Comparison of ENCODE assay signal across 22 cellular contexts in genomic region chr1:95004013-95004412, GRCh38.
DNase-seq lines count a peak whose midpoint lies in the region; ATAC-seq, FAIRE-seq and TF ChIP-seq lines count a peak whose summit lies in the region.
"Had no signal": no experiment of that assay in that cellular context is flagged by ENCODE, and none has a peak within 500 bp of the region (broad histone marks: within the 10 kb centered on the region; RNA-seq: fewer than 3 reads in every experiment).

No MANE protein-coding gene starts in this region.

- no peak for FAIRE-seq in small intestine (lab: Jason Lieb, UNC)
- FAIRE-seq: A204.1 had no signal

- H3K4me3 Mint-ChIP-seq in GM23338: no peak overlapping the region
- H3K4me3 Mint-ChIP-seq: B cell, CD14-positive monocyte had no signal

- peaks cover 1% of the 10 kb centered on the region for H3K27me3 Mint-ChIP-seq in GM23338 (ENCODE audit: insufficient read depth, low read depth, poor library complexity)
- H3K27me3 Mint-ChIP-seq: B cell had no signal

- H3K27ac Mint-ChIP-seq in GM23338: no peak overlapping the region
- H3K27ac Mint-ChIP-seq: B cell had no signal

- BruUV-seq in HCT116 (replicated peaks; lab: Mats Ljungman, UMichigan): no TSS peak
- BruUV-seq in OCI-LY7 (replicated peaks; lab: Mats Ljungman, UMichigan): no TSS peak

- 89% methylated on average over 7 of the region's 7 CpGs for WGBS in esophagus muscularis mucosa
- 23 to 61% (median 47%) methylated on average over 7 of the region's 7 CpGs for WGBS in small intestine, 3 donors

- no peak for DNase-seq in HCT116 (ENCODE audit: low read depth, low spot score)
- DNase-seq in OCI-LY7 (ENCODE audit: low spot score): peak; percentile 3
- peak; percentile 14 for DNase-seq in esophagus muscularis mucosa (ENCODE audit: extremely low spot score)
- peak; percentile 80 for DNase-seq in small intestine
- no peak for DNase-seq in GM23338 (ENCODE audit: low spot score)
- no peak for DNase-seq in RPMI8226
- DNase-seq: Kasumi-1, NCI-H1417, NCI-H187, NCI-H2227 treated with DMSO at 0.1 percent for 48 hours, NCI-H510A, NCI-H748 treated with DMSO at 0.1 percent for 48 hours, PC-3, SIG-M5, SK-N-SH had no signal

- H3K79me2 ChIP-seq in HCT116 (ENCODE audit: insufficient read depth, low read length) (no peaks in the 10 kb centered on the region), OCI-LY7 (ENCODE audit: insufficient read depth, low read depth, low read length) (no peaks in the 10 kb centered on the region), GM23338 (replicated peaks; ENCODE audit: insufficient read depth) (no peaks in the 10 kb centered on the region)

- H3K4me2 ChIP-seq in HCT116 (ENCODE audit: low read length): peak overlapping the region; percentile 20; the same call in 1 of the 2 replicates
- no peak overlapping the region for H3K4me2 ChIP-seq in OCI-LY7 (ENCODE audit: low read length)
- H3K4me2 ChIP-seq in GM23338: no peak overlapping the region

- intact Hi-C loops in HCT116 (cut with micrococcal nuclease) (no loop called here), OCI-LY7 (cut with micrococcal nuclease; ENCODE audit: unreplicated experiment) (no loop called here), esophagus muscularis mucosa (cut with DNase I) (no loop called here)

- no peak for TF ChIP-seq POLR2A in HCT116 (IDR thresholded peaks at IDR 0.05; ENCODE audit: borderline replicate concordance, extremely low read depth, insufficient read depth, insufficient read length)
- TF ChIP-seq POLR2A in esophagus muscularis mucosa (IDR thresholded peaks at IDR 0.05; ENCODE audit: low read depth): no peak

- H3K27me3 ChIP-seq in HCT116 (ENCODE audit: insufficient read depth, low read length): no peaks in the 10 kb centered on the region
- H3K27me3 ChIP-seq in esophagus muscularis mucosa: no peaks in the 10 kb centered on the region
- no peaks in the 10 kb centered on the region for H3K27me3 ChIP-seq in small intestine (ENCODE audit: control insufficient read depth in 2 of 2, insufficient read depth in 2 of 2, low read length in 2 of 2)
- no peaks in the 10 kb centered on the region for H3K27me3 ChIP-seq in GM23338 (ENCODE audit: insufficient read depth)

- ATAC-seq in HCT116 (peak; percentile 47; the same call in 1 of the 2 replicates), GM19397 (IDR thresholded peaks at IDR 0.05; ENCODE audit: unreplicated experiment) (no peak), HG03039 (IDR thresholded peaks at IDR 0.05; ENCODE audit: unreplicated experiment) (no peak), GM23338 (no peak)
- ATAC-seq: PC-3 had no signal

- peaks cover 19% of the 10 kb centered on the region for H3K4me1 Mint-ChIP-seq in GM23338
- H3K4me1 Mint-ChIP-seq: CD14-positive monocyte had no signal

- H3K36me3 ChIP-seq in HCT116 (ENCODE audit: control insufficient read depth in 1 of 2, insufficient read depth in 2 of 2, low read length in 2 of 2) (no peaks in the 10 kb centered on the region), OCI-LY7 (ENCODE audit: insufficient read depth, low read length) (no peaks in the 10 kb centered on the region), esophagus muscularis mucosa (no peaks in the 10 kb centered on the region), small intestine (ENCODE audit: control insufficient read depth in 2 of 2, insufficient read depth in 2 of 2, low read length in 2 of 2) (no peaks in the 10 kb centered on the region), GM23338 (ENCODE audit: insufficient read depth) (no peaks in the 10 kb centered on the region)
- H3K36me3 ChIP-seq: HAP-1 had no signal

- TF ChIP-seq EP300 in esophagus muscularis mucosa (IDR thresholded peaks at IDR 0.05): no peak

- 0 out of 2 replicates have a peak, but pooled peaks cover 2% of the 10 kb centered on the region for H3F3A ChIP-seq in GM23338 (replicated peaks; ENCODE audit: low read depth)

- H4K20me1 ChIP-seq in HCT116 (ENCODE audit: insufficient read depth): no peaks in the 10 kb centered on the region
- no peaks in the 10 kb centered on the region for H4K20me1 ChIP-seq in OCI-LY7 (ENCODE audit: insufficient read depth, low read length)
- no peaks in the 10 kb centered on the region for H4K20me1 ChIP-seq in GM23338 (replicated peaks; ENCODE audit: insufficient read depth)

- no peaks in the 10 kb centered on the region for H3K9me2 ChIP-seq in HCT116 (ENCODE audit: insufficient read depth)
- H3K9me2 ChIP-seq in OCI-LY7 (ENCODE audit: insufficient read depth, low read length): no peaks in the 10 kb centered on the region
- no peaks in the 10 kb centered on the region for H3K9me2 ChIP-seq in GM23338 (ENCODE audit: insufficient read depth)
- H3K9me2 ChIP-seq: SK-N-SH had no signal

- H3K9ac ChIP-seq in HCT116 (ENCODE audit: low read length): no peak overlapping the region
- H3K9ac ChIP-seq: GM23248, SK-N-SH had no signal

- CTCF ChIA-PET in HCT116 (lab: Charles Lee) (no interaction called here), OCI-LY7 (lab: Charles Lee; ENCODE audit: unreplicated experiment) (no interaction called here)

- no peak for TF ChIP-seq CTCF in HCT116 (IDR thresholded peaks at IDR 0.05 in 2 of 3, conservative IDR thresholded peaks at IDR 0.05 in 1 of 3; ENCODE audit: borderline replicate concordance in 1 of 3, insufficient read depth in 1 of 3, low read depth in 2 of 3, low read length in 2 of 3)
- no peak for TF ChIP-seq CTCF in OCI-LY7 (conservative IDR thresholded peaks at IDR 0.05; ENCODE audit: low read length)
- TF ChIP-seq CTCF in esophagus muscularis mucosa (IDR thresholded peaks at IDR 0.05): no peak
- TF ChIP-seq CTCF in GM23338 (conservative IDR thresholded peaks at IDR 0.05; ENCODE audit: low read depth in 2 of 2): no peak

- H3K4me1 ChIP-seq in HCT116 (ENCODE audit: control insufficient read depth in 1 of 2, insufficient read depth in 2 of 2, low read length in 2 of 2) (peaks cover 3 to 18% of the 10 kb centered on the region in 2 experiments; a peak in 3 of 4 replicates), OCI-LY7 (ENCODE audit: insufficient read depth, low read length, poor library complexity, severe bottlenecking) (no peaks in the 10 kb centered on the region), esophagus muscularis mucosa (peaks cover 7 to 22% (median 18%) of the 10 kb centered on the region in 4 donors), small intestine (ENCODE audit: control insufficient read depth in 2 of 2, insufficient read depth in 1 of 2, low read depth in 1 of 2, low read length in 1 of 2) (peaks cover 0 to 3% of the 10 kb centered on the region in 2 donors), GM23338 (ENCODE audit: insufficient read depth) (no peaks in the 10 kb centered on the region)

- no peak overlapping the region for H3K27ac ChIP-seq in HCT116 (ENCODE audit: low read depth, low read length)
- H3K27ac ChIP-seq in OCI-LY7 (ENCODE audit: low read depth, low read length, poor library complexity, severe bottlenecking): no peak overlapping the region
- no peak overlapping the region for H3K27ac ChIP-seq in esophagus muscularis mucosa (replicated peaks in 1 of 4)
- H3K27ac ChIP-seq in small intestine (ENCODE audit: low read depth in 1 of 2, low read length in 1 of 2): peak overlapping the region in 1 of 2 donors; percentile 38
- H3K27ac ChIP-seq in GM23338 (ENCODE audit: low read depth): no peak overlapping the region
- H3K27ac ChIP-seq: GM23248 had no signal

- RAD21 ChIA-PET in HCT116 (lab: Charles Lee; ENCODE audit: low non-redundant PET in 1 of 2, low total read pairs in 2 of 2, uncharacterized antibody in 2 of 2, unreplicated experiment in 2 of 2): interaction anchor here in 1 of 2 experiments (0.7 kb wide), 1 partner anchor 276 kb away, joined by 3 read pairs; no protein-coding TSS in a partner anchor

- H3K9me3 Mint-ChIP-seq in GM23338: no peaks in the 10 kb centered on the region
- H3K9me3 Mint-ChIP-seq: CD14-positive monocyte had no signal

- TF ChIP-seq RAD21 in HCT116 (IDR thresholded peaks at IDR 0.05; ENCODE audit: low read depth): no peak

- no peaks in the 10 kb centered on the region for H3K36me3 Mint-ChIP-seq in GM23338 (ENCODE audit: low read depth)

- H2AFZ ChIP-seq in HCT116 (ENCODE audit: low read depth, low read length, poor library complexity, severe bottlenecking): no peak overlapping the region
- H2AFZ ChIP-seq in OCI-LY7 (ENCODE audit: low read length): no peak overlapping the region
- no peak overlapping the region for H2AFZ ChIP-seq in GM23338
- H2AFZ ChIP-seq: GM23248 had no signal

- H3K9me3 ChIP-seq in HCT116 (ENCODE audit: control insufficient read depth in 1 of 2, insufficient read depth in 1 of 2, low read depth in 1 of 2, low read length in 2 of 2) (no peaks in the 10 kb centered on the region), OCI-LY7 (ENCODE audit: low read length) (no peaks in the 10 kb centered on the region), esophagus muscularis mucosa (no peaks in the 10 kb centered on the region), small intestine (ENCODE audit: control insufficient read depth, low read depth) (no peaks in the 10 kb centered on the region)
- H3K9me3 ChIP-seq: HAP-1, SK-N-SH had no signal

- POLR2A ChIA-PET in HCT116 (lab: Charles Lee) (no interaction called here), OCI-LY7 (lab: Charles Lee) (interaction anchor here (1.7 kb wide), 1 partner anchor 18 kb away, joined by 5 read pairs; no protein-coding TSS in a partner anchor)

- H3K4me3 ChIP-seq in HCT116 (replicated peaks in 1 of 2; ENCODE audit: low read depth in 1 of 2, low read length in 2 of 2): no peak overlapping the region
- no peak overlapping the region for H3K4me3 ChIP-seq in OCI-LY7 (ENCODE audit: low read depth, low read length, poor library complexity, severe bottlenecking)
- no peak overlapping the region for H3K4me3 ChIP-seq in esophagus muscularis mucosa
- H3K4me3 ChIP-seq in small intestine (ENCODE audit: low read depth in 1 of 2, low read length in 2 of 2): no peak overlapping the region
- H3K4me3 ChIP-seq in GM23338: no peak overlapping the region
- H3K4me3 ChIP-seq: GM23248, HAP-1 had no signal

TF ChIP-seq in HCT116, 20 proteins besides CTCF, POLR2A, EP300 and RAD21:
- TF ChIP-seq POLR2AphosphoS5 (IDR thresholded peaks at IDR 0.05; ENCODE audit: low read depth, low read length) (no peak), JUND (IDR thresholded peaks at IDR 0.05) (peak; percentile 17; the same call in 1 of the 2 replicates)

TF ChIP-seq in GM23338, 12 proteins besides CTCF, POLR2A, EP300 and RAD21 (continues in another document):
- no peak for TF ChIP-seq POLR2AphosphoS5 (IDR thresholded peaks at IDR 0.05; ENCODE audit: low read depth)

Comparison
In these comparisons a context has a peak if more than half of its experiments do, and no peak if none do; other contexts are left out.
1. DNase-seq: peak in OCI-LY7 (single experiment), esophagus muscularis mucosa (single experiment) and small intestine (single experiment); none in HCT116 (single experiment), GM23338 (single experiment) and RPMI8226 (single experiment).